1 cellular context compared by ENCODE assay signal in the genomic region with DNA sequence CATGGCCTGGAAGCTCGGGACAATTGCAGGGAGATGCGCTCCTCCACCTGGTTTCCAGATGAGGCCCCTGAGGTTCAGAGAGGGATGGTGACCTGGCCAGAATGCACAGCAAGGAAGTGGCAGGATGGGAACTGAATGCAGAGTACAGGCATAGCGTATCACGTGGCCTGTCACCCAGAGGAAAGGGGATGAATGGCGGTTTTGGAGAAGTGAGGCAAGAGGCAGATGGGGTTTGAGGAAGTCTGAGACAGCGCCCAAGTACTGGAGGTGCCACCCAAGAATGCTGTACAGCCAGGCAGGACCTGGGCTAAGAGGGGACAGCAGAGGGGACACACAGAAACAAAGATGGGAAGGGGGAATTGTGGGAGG.
TF ChIP-seq lines count a peak whose summit lies in the region.

No MANE protein-coding gene starts in this region.

TF ChIP-seq in WTC11, 78 proteins besides CTCF, POLR2A, EP300 and RAD21 (continued from another document):
- TF ChIP-seq, protein P1, sequence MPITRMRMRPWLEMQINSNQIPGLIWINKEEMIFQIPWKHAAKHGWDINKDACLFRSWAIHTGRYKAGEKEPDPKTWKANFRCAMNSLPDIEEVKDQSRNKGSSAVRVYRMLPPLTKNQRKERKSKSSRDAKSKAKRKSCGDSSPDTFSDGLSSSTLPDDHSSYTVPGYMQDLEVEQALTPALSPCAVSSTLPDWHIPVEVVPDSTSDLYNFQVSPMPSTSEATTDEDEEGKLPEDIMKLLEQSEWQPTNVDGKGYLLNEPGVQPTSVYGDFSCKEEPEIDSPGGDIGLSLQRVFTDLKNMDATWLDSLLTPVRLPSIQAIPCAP (CRISPR knock-in tag; IDR thresholded peaks at IDR 0.05) = no peak
